ENCODE assay signal across 19 cellular contexts in genomic region chr6:138393871-138394783, GRCh38. TPM values are rescaled to one million over a fixed set of nuclear protein-coding genes. Genes with fewer than 3 reads are reported as not detected.
A peak's percentile ranks its signal among the peaks of the same experiment; 100 is the strongest.
DNase-seq lines count a peak whose midpoint lies in the region; ATAC-seq and TF ChIP-seq lines count a peak whose summit lies in the region.
"Had no signal": no experiment of that assay in that cellular context is flagged by ENCODE, and none has a peak within 500 bp of the region (broad histone marks: within the 10 kb centered on the region; RNA-seq: fewer than 3 reads in every experiment).

No MANE protein-coding gene starts in this region.

- H3K9me3 ChIP-seq in OCI-LY3 (ENCODE audit: insufficient read depth, low read length): no peaks in the 10 kb centered on the region
- H3K9me3 ChIP-seq in right cardiac atrium (ENCODE audit: control insufficient read depth, low read length): no peaks in the 10 kb centered on the region
- H3K9me3 ChIP-seq in Peyer's patch: no peaks in the 10 kb centered on the region
- H3K9me3 ChIP-seq: tibial artery had no signal

- no peak overlapping the region for H3K4me3 Mint-ChIP-seq in T-helper 2 cell treated with Interferon-gamma antibody and Interleukin-4, amounts not matched to agents 5 μg/mL and 100 μg/mL, for 36 hours
- H3K4me3 Mint-ChIP-seq: activated CD4-positive, alpha-beta T cell treated with anti-CD3 and anti-CD28 coated beads for 36 hours; activated naive CD8-positive, alpha-beta T cell treated with anti-CD3 and anti-CD28 coated beads for 36 hours had no signal

- 37% methylated on average over 5 of the region's 5 CpGs for WGBS in right cardiac atrium

- H3K27ac Mint-ChIP-seq in T-helper 2 cell treated with Interferon-gamma antibody and Interleukin-4, amounts not matched to agents 5 μg/mL and 100 μg/mL, for 36 hours: no peak overlapping the region
- H3K27ac Mint-ChIP-seq: activated CD4-positive, alpha-beta T cell treated with anti-CD3 and anti-CD28 coated beads for 36 hours; activated naive CD8-positive, alpha-beta T cell treated with anti-CD3 and anti-CD28 coated beads for 36 hours had no signal

- TF ChIP-seq CTCF in OCI-LY3 (IDR thresholded peaks at IDR 0.05; ENCODE audit: low read depth, low read length) (no peak), Peyer's patch (IDR thresholded peaks at IDR 0.05) (no peak)

- intact Hi-C loops in right cardiac atrium (cut with DNase I): no loop called here

- H3K4me1 ChIP-seq in OCI-LY3 (ENCODE audit: low read length) (peaks cover 8% of the 10 kb centered on the region), right cardiac atrium (ENCODE audit: control insufficient read depth, insufficient read depth, low read length) (no peaks in the 10 kb centered on the region), Peyer's patch (no peaks in the 10 kb centered on the region)
- H3K4me1 ChIP-seq: tibial artery had no signal

- no peak overlapping the region for H3K9ac ChIP-seq in OCI-LY3 (ENCODE audit: low read length)
- H3K9ac ChIP-seq: KMS-11 had no signal

- H3K4me2 ChIP-seq in OCI-LY3 (ENCODE audit: low read length): peak overlapping the region; percentile 9; the same call in 1 of the 2 replicates
- H3K4me2 ChIP-seq: KMS-11 had no signal

- peaks cover 8% of the 10 kb centered on the region for H3K27me3 Mint-ChIP-seq in T-helper 2 cell treated with Interferon-gamma antibody and Interleukin-4, amounts not matched to agents 5 μg/mL and 100 μg/mL, for 36 hours (ENCODE audit: low read depth)
- H3K27me3 Mint-ChIP-seq: activated naive CD8-positive, alpha-beta T cell treated with anti-CD3 and anti-CD28 coated beads for 36 hours had no signal

- peaks cover 3% of the 10 kb centered on the region for H3K9me3 Mint-ChIP-seq in T-helper 2 cell treated with Interferon-gamma antibody and Interleukin-4, amounts not matched to agents 5 μg/mL and 100 μg/mL, for 36 hours
- H3K9me3 Mint-ChIP-seq: activated naive CD8-positive, alpha-beta T cell treated with anti-CD3 and anti-CD28 coated beads for 36 hours had no signal

- H3K79me2 ChIP-seq in OCI-LY3 (ENCODE audit: low read length): no peaks in the 10 kb centered on the region

- peaks cover 8% of the 10 kb centered on the region for H3K4me1 Mint-ChIP-seq in T-helper 2 cell treated with Interferon-gamma antibody and Interleukin-4, amounts not matched to agents 5 μg/mL and 100 μg/mL, for 36 hours (ENCODE audit: low read depth)
- H3K4me1 Mint-ChIP-seq: activated CD4-positive, alpha-beta T cell treated with anti-CD3 and anti-CD28 coated beads for 36 hours; activated naive CD8-positive, alpha-beta T cell treated with anti-CD3 and anti-CD28 coated beads for 36 hours had no signal

- no peaks in the 10 kb centered on the region for H4K20me1 ChIP-seq in OCI-LY3 (ENCODE audit: insufficient read depth, low read length)

- H3K27me3 ChIP-seq in OCI-LY3 (ENCODE audit: low read depth, low read length) (no peaks in the 10 kb centered on the region), right cardiac atrium (ENCODE audit: control insufficient read depth, insufficient read depth) (no peaks in the 10 kb centered on the region), Peyer's patch (no peaks in the 10 kb centered on the region)
- H3K27me3 ChIP-seq: tibial artery had no signal

- peak; percentile 63 for ATAC-seq in GM18511 (IDR thresholded peaks at IDR 0.05; ENCODE audit: unreplicated experiment)
- peak; percentile 66 for ATAC-seq in HG03103 (IDR thresholded peaks at IDR 0.05; ENCODE audit: low read depth, unreplicated experiment)
- peak; percentile 88 to 95 for ATAC-seq in right cardiac atrium
- ATAC-seq: activated CD4-positive, alpha-beta T cell treated with anti-CD3 and anti-CD28 coated beads for 36 hours had no signal

- H3K36me3 ChIP-seq in OCI-LY3 (replicated peaks; ENCODE audit: low read depth, low read length): no peaks in the 10 kb centered on the region
- no peaks in the 10 kb centered on the region for H3K36me3 ChIP-seq in Peyer's patch
- H3K36me3 ChIP-seq: tibial artery had no signal

- TF ChIP-seq POLR2A in Peyer's patch (IDR thresholded peaks at IDR 0.05): no peak

- H2AFZ ChIP-seq in OCI-LY3 (ENCODE audit: low read depth, low read length): no peak overlapping the region; the same call in 1 of the 2 replicates

- H3K27ac ChIP-seq in OCI-LY3 (ENCODE audit: low read length) (no peak overlapping the region), right cardiac atrium (ENCODE audit: low read length) (no peak overlapping the region), Peyer's patch (no peak overlapping the region)
- H3K27ac ChIP-seq: C4-2B, KMS-11, tibial artery had no signal

- DNase-seq in right cardiac atrium (no peak), Peyer's patch (no peak), NCI-H2081 (lab: John Stamatoyannopoulos, UW) (no peak)
- DNase-seq in T-helper 2 cell treated with Interferon-gamma antibody and Interleukin-4, amounts not matched to agents 5 μg/mL and 100 μg/mL, for 36 hours (ENCODE audit: low spot score): no peak
- DNase-seq: activated CD4-positive, alpha-beta T cell treated with anti-CD3 and anti-CD28 coated beads for 36 hours; activated naive CD8-positive, alpha-beta T cell treated with anti-CD3 and anti-CD28 coated beads for 36 hours; activated T-cell treated with anti-CD3 and anti-CD28 coated beads, Interleukin-2, amount 50 U/mL, for 1 hour; effector CD4-positive, alpha-beta T cell; GOT3; stimulated activated CD8-positive, alpha-beta memory T cell treated with anti-CD3 and anti-CD28 coated beads, Interleukin-4, amount 100 ng/mL, for 48 hours; tibial artery had no signal

- H3K4me3 ChIP-seq in OCI-LY3 (ENCODE audit: low read length): no peak overlapping the region
- no peak overlapping the region for H3K4me3 ChIP-seq in right cardiac atrium (ENCODE audit: low read length)
- no peak overlapping the region for H3K4me3 ChIP-seq in Peyer's patch
- H3K4me3 ChIP-seq: lung, tibial artery had no signal

- H3K36me3 Mint-ChIP-seq in T-helper 2 cell treated with Interferon-gamma antibody and Interleukin-4, amounts not matched to agents 5 μg/mL and 100 μg/mL, for 36 hours (ENCODE audit: low read depth): no peaks in the 10 kb centered on the region
- H3K36me3 Mint-ChIP-seq: activated naive CD8-positive, alpha-beta T cell treated with anti-CD3 and anti-CD28 coated beads for 36 hours had no signal

RNA-seq across cellular contexts. Expression of gene HEBP2, which starts 9.9 kb away (rescaled TPM):
- total RNA-seq in right cardiac atrium (10 to 100 TPM; 74.7 to 91.6 (median 82.0) TPM), Peyer's patch (10 to 100 TPM; 30.4 to 85.8 (median 46.6) TPM)
- 39.5 TPM for polyA plus RNA-seq in right cardiac atrium

RNA-seq across cellular contexts. Expression of gene SMIM28, which starts 16.4 kb away (rescaled TPM):
- total RNA-seq in right cardiac atrium (not detected), Peyer's patch (not detected)
- not detected for polyA plus RNA-seq in right cardiac atrium
- total RNA-seq: activated CD4-positive, alpha-beta T cell treated with anti-CD3 and anti-CD28 coated beads for 36 hours; activated naive CD8-positive, alpha-beta T cell treated with anti-CD3 and anti-CD28 coated beads for 36 hours; lung; T-helper 1 cell treated with Interleukin-12 subunit alpha and Interleukin-12 subunit beta and Interleukin-4 antibody, amounts not matched to agents 30 ng/mL and 1 ng/mL, for 36 hours had no signal
- polyA plus RNA-seq: lung, neural cell had no signal
